In the genomic region with DNA sequence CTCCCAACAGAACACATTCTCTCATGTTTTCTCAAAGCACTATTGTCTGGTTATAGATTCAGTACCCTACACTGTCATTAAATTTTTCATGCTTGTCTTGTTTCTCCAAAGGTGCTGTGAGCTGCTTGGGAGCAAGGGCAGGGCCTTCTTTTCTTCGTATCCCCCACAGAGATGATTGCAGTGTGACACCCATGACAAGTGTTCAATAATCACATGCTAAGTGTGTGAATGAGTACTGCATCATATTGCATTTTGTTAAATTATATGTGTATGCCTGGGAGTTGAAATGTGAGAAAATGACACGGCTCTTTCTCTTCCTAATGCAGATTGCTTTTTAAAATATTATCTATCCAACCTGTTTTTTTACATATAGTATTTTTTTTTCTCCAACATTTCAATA, we compare ENCODE assay signal across 19 cellular contexts. TPM values are rescaled to one million over a fixed set of nuclear protein-coding genes. Genes with fewer than 3 reads are reported as not detected.
A peak's percentile ranks its signal among the peaks of the same experiment; 100 is the strongest.
DNase-seq lines count a peak whose midpoint lies in the region; ATAC-seq lines count a peak whose summit lies in the region.
"Had no signal": no experiment of that assay in that cellular context is flagged by ENCODE, and none has a peak within 500 bp of the region (broad histone marks: within the 10 kb centered on the region; RNA-seq: fewer than 3 reads in every experiment).

No MANE protein-coding gene starts in this region.

- DNase-seq in NCI-H2081 (lab: John Stamatoyannopoulos, UW) (peak; percentile 24 to 41), NCI-H2081 treated with DMSO at 0.1 percent for 48 hours (lab: John Stamatoyannopoulos, UW) (no peak), COR-L47 (lab: John Stamatoyannopoulos, UW) (peak; percentile 58), NCI-H1417 treated with DMSO at 0.1 percent for 48 hours (lab: John Stamatoyannopoulos, UW) (peak; percentile 55), SJCRH30 (no peak)
- DNase-seq: AML-193; CD4-positive, alpha-beta T cell; DMS153; DMS79; GDM1; GOT3; H9 had no signal

- H3K27me3 ChIP-seq in SJCRH30 = no peaks in the 10 kb centered on the region

- no peaks in the 10 kb centered on the region; the same call in 1 of the 2 replicates for H3K9me3 ChIP-seq in SJCRH30 (replicated peaks)
- H3K9me3 ChIP-seq: A549 had no signal

- H3K4me3 ChIP-seq in SJCRH30 = no peak overlapping the region
- H3K4me3 ChIP-seq: A549 had no signal

- peak overlapping the region; percentile 70 for H3K27ac ChIP-seq in angular gyrus (ENCODE audit: low read depth, low read length)
- no peak overlapping the region for H3K27ac ChIP-seq in SJCRH30
- H3K27ac ChIP-seq: 22Rv1, A549, C4-2B had no signal

- no peaks in the 10 kb centered on the region for H3K36me3 ChIP-seq in SJCRH30

- ATAC-seq in GM19395 (IDR thresholded peaks at IDR 0.05; ENCODE audit: unreplicated experiment) (no peak), GM21786 (IDR thresholded peaks at IDR 0.05; ENCODE audit: unreplicated experiment) (no peak)
- ATAC-seq: A549, HepG2 had no signal

- no peaks in the 10 kb centered on the region; the same call in 1 of the 2 replicates for H3K4me1 ChIP-seq in SJCRH30
- H3K4me1 ChIP-seq: A549 had no signal

RNA-seq across cellular contexts. Expression of a gene that starts 57.3 kb away (rescaled TPM):
- total RNA-seq in SJCRH30 (2014; rRNA removed; shearing (Covaris generic)) = 8.7 and 9.7 TPM in 2 replicates

Comparison
In these comparisons a context has a peak if more than half of its experiments do, and no peak if none do; other contexts are left out.
1. DNase-seq: peak in NCI-H2081 (2 of 2), COR-L47 (single experiment) and NCI-H1417 treated with DMSO at 0.1 percent for 48 hours (single experiment); none in NCI-H2081 treated with DMSO at 0.1 percent for 48 hours (single experiment) and SJCRH30 (0 of 2).